ENCODE assay signal across 8 cellular contexts in genomic region chr20:58652606-58653303, GRCh38. TPM values are rescaled to one million over a fixed set of nuclear protein-coding genes. Genes with fewer than 3 reads are reported as not detected.
A peak's percentile ranks its signal among the peaks of the same experiment; 100 is the strongest.
DNase-seq lines count a peak whose midpoint lies in the region; ATAC-seq and TF ChIP-seq lines count a peak whose summit lies in the region.

No MANE protein-coding gene starts in this region.

- peak overlapping the region; percentile 99 for H3K4me3 Mint-ChIP-seq in CD8-positive, alpha-beta T cell

- WGBS in sigmoid colon, 2 donors = 10 to 11% methylated on average over 12 of the region's 12 CpGs

- no peaks in the 10 kb centered on the region for H3K27me3 Mint-ChIP-seq in CD8-positive, alpha-beta T cell (ENCODE audit: low read depth)

- H3K36me3 Mint-ChIP-seq in CD8-positive, alpha-beta T cell = peaks cover 26% of the 10 kb centered on the region

- no peak for TF ChIP-seq POLR2A in erythroblast (IDR thresholded peaks at IDR 0.05; ENCODE audit: low read length)
- no peak for TF ChIP-seq POLR2A in sigmoid colon (IDR thresholded peaks at IDR 0.05)

- TF ChIP-seq CTCF in CD8-positive, alpha-beta T cell (IDR thresholded peaks at IDR 0.05) = no peak
- TF ChIP-seq CTCF in RWPE2 (IDR thresholded peaks at IDR 0.05; ENCODE audit: poor library complexity, severe bottlenecking) (no peak), sigmoid colon (IDR thresholded peaks at IDR 0.05) (no peak)

- peaks cover 48% of the 10 kb centered on the region for H3K4me1 ChIP-seq in CD8-positive, alpha-beta T cell (ENCODE audit: insufficient read depth, low read length)
- H3K4me1 ChIP-seq in RWPE2 (ENCODE audit: insufficient read depth, poor library complexity, severe bottlenecking) = peaks cover 48% of the 10 kb centered on the region
- H3K4me1 ChIP-seq in sigmoid colon = peaks cover 0 to 74% (median 63%) of the 10 kb centered on the region in 4 donors

- no peak for DNase-seq in CD8-positive, alpha-beta T cell
- DNase-seq in HCEC 1CT (peak; percentile 11), RWPE2 (ENCODE audit: low spot score) (peak; percentile 25), erythroblast (lab: John Stamatoyannopoulos, UW) (peak; percentile 32 to 57), sigmoid colon (no peak), HUDEP-2 (lab: John Stamatoyannopoulos, UW; ENCODE audit: unreplicated experiment in 76 of 76) (no peak)

- POLR2A ChIA-PET in CD8-positive, alpha-beta T cell (lab: Charles Lee) = interaction anchor here (0.6 to 3.5 kb wide), 15 partner anchors 7 to 509 kb away, joined by 3 to 39 read pairs (median 4); partner anchors contain the start of genes GNAS, NPEPL1 and VAPB

- no peaks in the 10 kb centered on the region for H3K36me3 ChIP-seq in CD8-positive, alpha-beta T cell (ENCODE audit: insufficient read depth, low read length)
- peaks cover 48% of the 10 kb centered on the region for H3K36me3 ChIP-seq in RWPE2 (ENCODE audit: low read depth)
- H3K36me3 ChIP-seq in sigmoid colon = no peaks in the 10 kb centered on the region

- no peaks in the 10 kb centered on the region for H3K9me3 ChIP-seq in CD8-positive, alpha-beta T cell (ENCODE audit: low read length)
- H3K9me3 ChIP-seq in RWPE2 (ENCODE audit: severe bottlenecking) (no peaks in the 10 kb centered on the region), sigmoid colon (no peaks in the 10 kb centered on the region)

- H3K4me1 Mint-ChIP-seq in CD8-positive, alpha-beta T cell (ENCODE audit: low read depth) = peaks cover 45% of the 10 kb centered on the region

- H3K9me3 Mint-ChIP-seq in CD8-positive, alpha-beta T cell = no peaks in the 10 kb centered on the region

- CTCF ChIA-PET in CD8-positive, alpha-beta T cell (lab: Charles Lee) = interaction anchor here (1.0 to 3.5 kb wide), 4 partner anchors 39 to 1261 kb away, joined by 3 to 16 read pairs (median 9); partner anchors contain the start of genes NPEPL1 and RBM38

- TF ChIP-seq EP300 in sigmoid colon (IDR thresholded peaks at IDR 0.05) = no peak

- H3K4me3 ChIP-seq in CD8-positive, alpha-beta T cell (ENCODE audit: low read depth, low read length) = peak overlapping the region; percentile 86
- H3K4me3 ChIP-seq in RWPE2 (ENCODE audit: severe bottlenecking) (peak overlapping the region; percentile 68), sigmoid colon (peak overlapping the region; percentile 71 to 91 (median 85))

- intact Hi-C loops in CD8-positive, alpha-beta T cell (cut with DNase I, micrococcal nuclease) = loop anchor here (1.0 to 10.0 kb wide), 18 partner anchors 9 to 1300 kb away; partner anchors contain the start of genes NELFCD (in 2 of the 2), RAE1 (in 2 of the 2), VAPB (in 2 of the 2) and NPEPL1 (in 1 of the 2)
- intact Hi-C loops in sigmoid colon (cut with DNase I) = loop anchor here (5.0 to 10.0 kb wide), 3 partner anchors 212 to 288 kb away; partner anchors contain the start of gene VAPB

- H3K27ac ChIP-seq in CD8-positive, alpha-beta T cell (ENCODE audit: low read depth, low read length) = peak overlapping the region; percentile 92
- H3K27ac ChIP-seq in RWPE2 (ENCODE audit: poor library complexity, severe bottlenecking) = peak overlapping the region; percentile 79
- H3K27ac ChIP-seq in sigmoid colon = peak overlapping the region; percentile 93 to 96 (median 96)

- ATAC-seq in CD8-positive, alpha-beta T cell = peak; percentile 18
- ATAC-seq in RWPE2 (ENCODE audit: low read depth) (peak; percentile 20; the same call in 2 of the 3 replicates), GM18519 (IDR thresholded peaks at IDR 0.05; ENCODE audit: low FRiP score, unreplicated experiment) (no peak), HG02588 (IDR thresholded peaks at IDR 0.05; ENCODE audit: unreplicated experiment) (no peak)

- H3K27me3 ChIP-seq in CD8-positive, alpha-beta T cell (ENCODE audit: insufficient read depth, low read length) = no peaks in the 10 kb centered on the region
- no peaks in the 10 kb centered on the region for H3K27me3 ChIP-seq in RWPE2 (ENCODE audit: insufficient read depth, poor library complexity, severe bottlenecking)
- H3K27me3 ChIP-seq in sigmoid colon = no peaks in the 10 kb centered on the region

- peak overlapping the region; percentile 99 for H3K27ac Mint-ChIP-seq in CD8-positive, alpha-beta T cell

RNA-seq across cellular contexts. Expression of gene STX16, which starts 1.7 kb away (rescaled TPM):
- 100 to 1,000 TPM; 161 to 177 TPM for total RNA-seq in CD8-positive, alpha-beta T cell
- 100 to 1,000 TPM in 1 of 4 donors, 10 to 100 TPM in 3; 42.8 to 126 (median 57.1) TPM for total RNA-seq in sigmoid colon
- 10 to 100 TPM; 14.6 to 43.8 (median 15.6) TPM for polyA plus RNA-seq in sigmoid colon

RNA-seq across cellular contexts. Expression of gene NPEPL1, which starts 39.8 kb away (rescaled TPM):
- 10 to 100 TPM; 46.9 to 58.3 TPM for total RNA-seq in CD8-positive, alpha-beta T cell
- total RNA-seq in sigmoid colon = 10 to 100 TPM; 22.9 to 65.1 (median 46.0) TPM
- polyA plus RNA-seq in sigmoid colon = 10 to 100 TPM; 10.6 to 26.5 (median 16.8) TPM

Comparison
In these comparisons a context has a peak if more than half of its experiments do, and no peak if none do; other contexts are left out.
1. ATAC-seq: peak in CD8-positive, alpha-beta T cell (single experiment) and RWPE2 (single experiment); none in GM18519 (single experiment) and HG02588 (single experiment).
2. DNase-seq: peak in HCEC 1CT (single experiment), RWPE2 (single experiment) and erythroblast (2 of 2); none in CD8-positive, alpha-beta T cell (0 of 7), sigmoid colon (single experiment) and HUDEP-2 (0 of 76).
3. Peak in every context shown above with its lines, with median percentiles within 50 percentile points of each other: H3K27ac ChIP-seq and H3K4me3 ChIP-seq.